Comparison of ENCODE assay signal across 8 cellular contexts in genomic region chr11:6606471-6607189, GRCh38. TPM values are rescaled to one million over a fixed set of nuclear protein-coding genes. Genes with fewer than 3 reads are reported as not detected.
DNase-seq lines count a peak whose midpoint lies in the region; ATAC-seq and TF ChIP-seq lines count a peak whose summit lies in the region.

No MANE protein-coding gene starts in this region.

- no peaks in the 10 kb centered on the region for H3K9me3 Mint-ChIP-seq in naive thymus-derived CD4-positive, alpha-beta T cell

- H3K27ac Mint-ChIP-seq in naive thymus-derived CD4-positive, alpha-beta T cell, result peak overlapping the region in 4 of 9 donors; percentile 44 to 89 (median 87)

- peaks cover 7 to 43% (median 17%) of the 10 kb centered on the region in 3 experiments for H3K36me3 ChIP-seq in naive thymus-derived CD4-positive, alpha-beta T cell (ENCODE audit: control insufficient read depth in 2 of 3, insufficient read depth in 3 of 3, low read length in 3 of 3)
- H3K36me3 ChIP-seq in tibial artery, result peaks cover 36 to 42% (median 39%) of the 10 kb centered on the region in 3 donors

- intact Hi-C loops in naive thymus-derived CD4-positive, alpha-beta T cell (cut with micrococcal nuclease), result loop anchor here in 1 of 2 donors (2.0 to 10.0 kb wide), 2 partner anchors 228 to 922 kb away; partner anchors contain the start of genes TRIM22 and TRIM5
- intact Hi-C loops in tibial artery (cut with DNase I; ENCODE audit: low total_unique reads), result loop anchor here (5.0 kb wide), 1 partner anchor 124 kb away; the partner anchor contains the start of genes ARFIP2 and TIMM10B

- DNase-seq in AG20443 (ENCODE audit: low spot score), result peak; percentile 95
- peak; percentile 32 for DNase-seq in NCI-H510A treated with DMSO at 0.1 percent for 48 hours (lab: John Stamatoyannopoulos, UW)
- peak; percentile 55 for DNase-seq in activated T-cell treated with anti-CD3 and anti-CD28 coated beads for 48 hours (ENCODE audit: low read depth)
- peak; percentile 95 for DNase-seq in fibroblast of pulmonary artery (ENCODE audit: low read depth)
- peak in 2 of 9 donors; percentile 32 to 74 for DNase-seq in naive thymus-derived CD4-positive, alpha-beta T cell
- DNase-seq in tibial artery, result peak; percentile 95 to 98

- ATAC-seq in GM18511 (IDR thresholded peaks at IDR 0.05; ENCODE audit: unreplicated experiment) (peak; percentile 50), HG02943 (IDR thresholded peaks at IDR 0.05; ENCODE audit: low read depth, unreplicated experiment) (peak; percentile 52)
- no peak for ATAC-seq in naive thymus-derived CD4-positive, alpha-beta T cell

- H3K36me3 Mint-ChIP-seq in naive thymus-derived CD4-positive, alpha-beta T cell, result peaks cover 0 to 43% (median 11%) of the 10 kb centered on the region in 5 donors

- POLR2A ChIA-PET in naive thymus-derived CD4-positive, alpha-beta T cell (lab: Charles Lee), result interaction anchor here (1.2 to 10.3 kb wide), 4 partner anchors 12 to 75 kb away, joined by 3 to 170 read pairs (median 37); partner anchors contain the start of genes MRPL17 and TPP1

- no peaks in the 10 kb centered on the region for H3K9me3 ChIP-seq in naive thymus-derived CD4-positive, alpha-beta T cell (ENCODE audit: control insufficient read depth in 2 of 3, low read length in 3 of 3)
- no peaks in the 10 kb centered on the region for H3K9me3 ChIP-seq in tibial artery

- peak overlapping the region; percentile 30 for H3K4me3 ChIP-seq in fibroblast of pulmonary artery (replicated peaks; ENCODE audit: low read depth, low read length)
- no peak overlapping the region for H3K4me3 ChIP-seq in naive thymus-derived CD4-positive, alpha-beta T cell (ENCODE audit: low read length)
- H3K4me3 ChIP-seq in tibial artery, result peak overlapping the region; percentile 83 to 96

- CTCF ChIA-PET in naive thymus-derived CD4-positive, alpha-beta T cell (lab: Charles Lee), result interaction anchor here (0.6 to 2.8 kb wide), 2 partner anchors 61 to 77 kb away, joined by 4 to 14 read pairs; partner anchors contain the start of gene MRPL17

- no peak for TF ChIP-seq CTCF in fibroblast of pulmonary artery (IDR thresholded peaks at IDR 0.05; ENCODE audit: low read length, missing control alignments)
- TF ChIP-seq CTCF in tibial artery (IDR thresholded peaks at IDR 0.05), result no peak

- no peaks in the 10 kb centered on the region for H3K27me3 ChIP-seq in naive thymus-derived CD4-positive, alpha-beta T cell (ENCODE audit: control insufficient read depth in 2 of 2, insufficient read depth in 2 of 2, low read length in 2 of 2)
- H3K27me3 ChIP-seq in tibial artery, result no peaks in the 10 kb centered on the region

- H3K27ac ChIP-seq in naive thymus-derived CD4-positive, alpha-beta T cell (ENCODE audit: low read depth, low read length), result peak overlapping the region; percentile 53
- H3K27ac ChIP-seq in tibial artery, result peak overlapping the region; percentile 93 to 98

- peaks cover 0 to 39% (median 34%) of the 10 kb centered on the region in 7 donors for H3K4me1 Mint-ChIP-seq in naive thymus-derived CD4-positive, alpha-beta T cell

- H3K4me3 Mint-ChIP-seq in naive thymus-derived CD4-positive, alpha-beta T cell, result peak overlapping the region in 6 of 10 donors; percentile 42 to 70 (median 51)

- no peaks in the 10 kb centered on the region for H3K27me3 Mint-ChIP-seq in naive thymus-derived CD4-positive, alpha-beta T cell

- peaks cover 53 to 61% of the 10 kb centered on the region in 2 donors for H3K4me1 ChIP-seq in naive thymus-derived CD4-positive, alpha-beta T cell (ENCODE audit: control insufficient read depth in 2 of 2, insufficient read depth in 2 of 2, low read length in 2 of 2)
- peaks cover 4 to 74% (median 66%) of the 10 kb centered on the region in 4 donors for H3K4me1 ChIP-seq in tibial artery

RNA-seq across cellular contexts. Expression of gene ILK, which starts 3.1 kb away (rescaled TPM):
- total RNA-seq in naive thymus-derived CD4-positive, alpha-beta T cell, result 100 to 1,000 TPM in 1 of 5 experiments, 10 to 100 TPM in 4; 34.4 to 165 (median 89.6) TPM
- 10 to 100 TPM; 67.8 to 79.7 TPM for polyA plus RNA-seq in naive thymus-derived CD4-positive, alpha-beta T cell

RNA-seq across cellular contexts. Expression of gene RRP8, which starts 3.2 kb away (rescaled TPM):
- total RNA-seq in naive thymus-derived CD4-positive, alpha-beta T cell, result 10 to 100 TPM; 21.4 to 37.9 (median 27.9) TPM
- polyA plus RNA-seq in naive thymus-derived CD4-positive, alpha-beta T cell, result 10 to 100 TPM; 17.2 to 29.1 TPM

RNA-seq across cellular contexts. Expression of gene TAF10, which starts 5.4 kb away (rescaled TPM):
- total RNA-seq in naive thymus-derived CD4-positive, alpha-beta T cell, result 100 to 1,000 TPM; 116 to 135 (median 128) TPM
- polyA plus RNA-seq in naive thymus-derived CD4-positive, alpha-beta T cell, result 100 to 1,000 TPM; 210 to 247 TPM

RNA-seq across cellular contexts. Expression of gene TPP1, which starts 12.6 kb away (rescaled TPM):
- total RNA-seq in naive thymus-derived CD4-positive, alpha-beta T cell, result 100 to 1,000 TPM in 3 of 5 experiments, 10 to 100 TPM in 2; 49.9 to 160 (median 134) TPM
- 100 to 1,000 TPM in 1 of 2 donors, 10 to 100 TPM in 1; 91.6 to 116 TPM for polyA plus RNA-seq in naive thymus-derived CD4-positive, alpha-beta T cell

RNA-seq across cellular contexts. Expression of gene DCHS1, which starts 49.0 kb away (rescaled TPM):
- total RNA-seq in naive thymus-derived CD4-positive, alpha-beta T cell, result 10 to 100 TPM in 3 of 5 experiments, 1 to 10 TPM in 1, under 1 TPM in 1; 0.48 to 12.5 (median 10.9) TPM
- polyA plus RNA-seq in naive thymus-derived CD4-positive, alpha-beta T cell, result 1 to 10 TPM; 2.7 to 4.8 TPM
